In genomic region chr12:19552441-19553097, GRCh38 we compare ENCODE assay signal across 7 cellular contexts.
DNase-seq lines count a peak whose midpoint lies in the region; ATAC-seq and TF ChIP-seq lines count a peak whose summit lies in the region.
"Not testable (repeated sequence)": the region's sequence is repeated elsewhere in the genome, so short reads cannot be mapped to it uniquely, and the experiment has no call there.

No MANE protein-coding gene starts in this region.

- not testable (repeated sequence) for TF ChIP-seq CTCF in liver (IDR thresholded peaks at IDR 0.05; ENCODE audit: low read depth, low read length, missing input control)

- not testable (repeated sequence) for DNase-seq in T-cell
- DNase-seq in activated effector memory CD4-positive, alpha-beta T cell treated with anti-CD3 and anti-CD28 coated beads, Interleukin-2, amount 50 U/mL, for 16 hours: peak; percentile 60

- H3K27ac Mint-ChIP-seq in T-cell: peak overlapping the region; percentile 50 to 61

- not testable (repeated sequence) for H3K4me3 ChIP-seq in liver (ENCODE audit: low read depth in 1 of 3, low read length in 3 of 3)

- peak overlapping the region; percentile 57 to 71 (median 64) for H3K4me3 Mint-ChIP-seq in T-cell

- H3K9ac ChIP-seq in liver (ENCODE audit: low read depth in 1 of 2, low read length in 2 of 2): not testable (repeated sequence)

- POLR2A ChIA-PET in T-cell (lab: Charles Lee): not testable (repeated sequence)

- H3K9me3 Mint-ChIP-seq in T-cell: not testable (repeated sequence)

- H3K27me3 ChIP-seq in liver (ENCODE audit: control insufficient read depth in 4 of 4, insufficient read depth in 4 of 4, low read length in 3 of 4): not testable (repeated sequence)

- H3K27me3 Mint-ChIP-seq in T-cell: not testable (repeated sequence)

- CTCF ChIA-PET in T-cell (lab: Charles Lee): not testable (repeated sequence)

- peaks cover 29% of the 10 kb centered on the region for H3K36me3 Mint-ChIP-seq in T-cell

- TF ChIP-seq RAD21 in liver (IDR thresholded peaks at IDR 0.05): not testable (repeated sequence)

- WGBS in liver: 81% methylated on average over 13 of the region's 13 CpGs

- H3K36me3 ChIP-seq in liver (ENCODE audit: control insufficient read depth in 4 of 4, insufficient read depth in 3 of 4, low read depth in 1 of 4, low read length in 3 of 4): not testable (repeated sequence)

- not testable (repeated sequence) for H3K4me1 ChIP-seq in liver (ENCODE audit: control insufficient read depth in 4 of 4, insufficient read depth in 4 of 4, low read length in 3 of 4)

- peak overlapping the region; percentile 48 to 57 for H3K27ac ChIP-seq in liver (ENCODE audit: low read depth in 1 of 2, low read length in 2 of 2)

- H3K4me1 Mint-ChIP-seq in T-cell: peaks cover 9 to 24% (median 16%) of the 10 kb centered on the region in 3 donors

- peak; percentile 70 for ATAC-seq in GM18861 (IDR thresholded peaks at IDR 0.05; ENCODE audit: unreplicated experiment)
- peak; percentile 76 for ATAC-seq in GM21381 (IDR thresholded peaks at IDR 0.05; ENCODE audit: unreplicated experiment)
- ATAC-seq in HG02870 (IDR thresholded peaks at IDR 0.05; ENCODE audit: unreplicated experiment): peak; percentile 94
- peak; percentile 94 for ATAC-seq in HG03378 (IDR thresholded peaks at IDR 0.05; ENCODE audit: unreplicated experiment)
- ATAC-seq in T-cell (replicated peaks in 1 of 4): peak in 1 of 4 experiments; percentile 38

- not testable (repeated sequence) for H3K9me3 ChIP-seq in liver (ENCODE audit: control insufficient read depth in 4 of 4, low read length in 3 of 4)

TF ChIP-seq in liver, 16 proteins besides CTCF, POLR2A, EP300 and RAD21:
- peak in 1 of 2 donors; percentile 45 for TF ChIP-seq RXRA (IDR thresholded peaks at IDR 0.05)
- peak; percentile 49 for TF ChIP-seq SP1 (IDR thresholded peaks at IDR 0.05)
- peak; percentile 65 to 74 for TF ChIP-seq HNF4A (conservative IDR thresholded peaks at IDR 0.05)
